26 cellular contexts compared by ENCODE assay signal in the genomic region with DNA sequence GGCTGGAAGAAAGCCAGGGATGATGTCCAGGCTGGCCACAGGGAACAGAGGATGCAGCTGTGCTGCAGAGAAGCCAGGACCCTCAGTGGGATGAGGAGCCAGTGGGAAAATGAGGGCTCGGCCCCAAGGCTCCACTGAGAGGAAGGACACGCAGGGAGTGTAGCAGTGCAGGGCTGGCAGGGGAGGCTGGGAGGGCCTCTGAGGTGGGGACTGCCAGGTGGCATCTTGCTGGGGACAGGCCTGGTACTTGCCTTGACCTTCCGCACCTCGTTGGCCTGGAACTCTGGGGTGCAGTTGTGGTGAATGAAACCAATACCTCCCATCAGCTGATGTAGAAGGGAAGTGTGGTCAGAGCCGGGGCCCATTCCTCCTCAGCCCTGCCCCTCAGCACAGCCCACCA. TPM values are rescaled to one million over a fixed set of nuclear protein-coding genes. Genes with fewer than 3 reads are reported as not detected.
"Had no signal": no experiment of that assay in that cellular context is flagged by ENCODE, and none has a peak within 500 bp of the region (broad histone marks: within the 10 kb centered on the region; RNA-seq: fewer than 3 reads in every experiment).

No MANE protein-coding gene starts in this region.

- H3K27me3 Mint-ChIP-seq: activated CD4-positive, alpha-beta T cell treated with anti-CD3 and anti-CD28 coated beads for 36 hours; activated CD4-positive, alpha-beta T cell treated with anti-CD3 and anti-CD28 coated beads, Interleukin-2, amount 10 ng/mL, durations not matched to agents 24 days and 14 days; activated CD8-positive, alpha-beta T cell treated with anti-CD3 and anti-CD28 coated beads for 36 hours; activated naive CD8-positive, alpha-beta T cell; activated T-helper 17 cell treated with anti-CD3 and anti-CD28 coated beads, Interleukin-2, amount 50 U/mL, for 72 hours had no signal

- ATAC-seq: activated CD4-positive, alpha-beta T cell treated with anti-CD3 and anti-CD28 coated beads for 36 hours; activated CD8-positive, alpha-beta T cell treated with anti-CD3 and anti-CD28 coated beads for 36 hours; activated T-cell treated with anti-CD3 and anti-CD28 coated beads, Interleukin-2, amount 50 U/mL, for 4 hours; activated T-helper 17 cell treated with anti-CD3 and anti-CD28 coated beads, Interleukin-2, amount 50 U/mL, for 72 hours; gastroesophageal sphincter had no signal

- H3K4me3 Mint-ChIP-seq: activated CD4-positive, alpha-beta T cell treated with anti-CD3 and anti-CD28 coated beads for 36 hours; activated CD4-positive, alpha-beta T cell treated with anti-CD3 and anti-CD28 coated beads, Interleukin-2, amount 10 ng/mL, durations not matched to agents 24 days and 14 days; activated CD8-positive, alpha-beta T cell treated with anti-CD3 and anti-CD28 coated beads for 36 hours; activated naive CD8-positive, alpha-beta T cell; activated T-cell treated with anti-CD3 and anti-CD28 coated beads, Interleukin-2, amount 50 U/mL, for 4 hours; activated T-helper 17 cell treated with anti-CD3 and anti-CD28 coated beads, Interleukin-2, amount 50 U/mL, for 72 hours had no signal

- DNase-seq: activated CD4-positive, alpha-beta T cell treated with anti-CD3 and anti-CD28 coated beads for 36 hours; activated CD4-positive, alpha-beta T cell treated with anti-CD3 and anti-CD28 coated beads, Interleukin-2, amount 10 ng/mL, durations not matched to agents 24 days and 14 days; activated CD4-positive, alpha-beta T cell treated with anti-CD3 and anti-CD28 coated beads, Interleukin-2, amount 50 U/mL, for 48 hours; activated CD4-positive, CD25-positive, alpha-beta regulatory T cell; activated CD4-positive, CD25-positive, alpha-beta regulatory T cell treated with anti-CD3 and anti-CD28 coated beads, Interleukin-2, amount 50 U/mL, for 72 hours; activated CD8-positive, alpha-beta memory T cell treated with anti-CD3 and anti-CD28 coated beads for 24 hours; activated CD8-positive, alpha-beta T cell treated with anti-CD3 and anti-CD28 coated beads for 36 hours; activated effector memory CD4-positive, alpha-beta T cell treated with Interleukin-2 at 50 U/mL for 16 hours; activated gamma-delta T cell treated with Interleukin-2 at 50 U/mL for 16 hours; activated naive CD4-positive, alpha-beta T cell treated with anti-CD3 and anti-CD28 coated beads, Interleukin-2, amount 50 U/mL, for 16 hours; activated naive CD4-positive, alpha-beta T cell treated with Interleukin-2 at 50 U/mL for 16 hours; activated T-cell treated with anti-CD3 and anti-CD28 coated beads, Interleukin-2, amount 50 U/mL, for 4 hours; amniotic stem cell; brain microvascular endothelial cell; colonic mucosa; effector CD8-positive, alpha-beta T cell; esophagus squamous epithelium; foreskin melanocyte; T-helper 2 cell had no signal

- H3K27ac Mint-ChIP-seq: activated CD4-positive, alpha-beta T cell treated with anti-CD3 and anti-CD28 coated beads for 36 hours; activated CD4-positive, alpha-beta T cell treated with anti-CD3 and anti-CD28 coated beads, Interleukin-2, amount 10 ng/mL, durations not matched to agents 24 days and 14 days; activated CD8-positive, alpha-beta T cell treated with anti-CD3 and anti-CD28 coated beads for 36 hours; activated naive CD8-positive, alpha-beta T cell had no signal

- H3K9me3 Mint-ChIP-seq: activated CD4-positive, alpha-beta T cell treated with anti-CD3 and anti-CD28 coated beads, Interleukin-2, amount 10 ng/mL, durations not matched to agents 24 days and 14 days; activated CD8-positive, alpha-beta T cell treated with anti-CD3 and anti-CD28 coated beads for 36 hours; activated T-cell treated with anti-CD3 and anti-CD28 coated beads, Interleukin-2, amount 50 U/mL, for 4 hours; activated T-helper 17 cell treated with anti-CD3 and anti-CD28 coated beads, Interleukin-2, amount 50 U/mL, for 72 hours had no signal

RNA-seq across cellular contexts. Expression of a gene that starts 39.1 kb away (rescaled TPM):
- total RNA-seq: dermis microvascular lymphatic vessel endothelial cell; endothelial cell of umbilical vein; fibroblast of villous mesenchyme; T-helper 1 cell treated with Interleukin-12 subunit alpha and Interleukin-12 subunit beta and Interleukin-4 antibody, amounts not matched to agents 30 ng/mL and 1 ng/mL, for 36 hours had no signal
